Comparison of ENCODE assay signal across 21 cellular contexts in genomic region chr14:36935976-36936678, GRCh38.
DNase-seq lines count a peak whose midpoint lies in the region; ATAC-seq and TF ChIP-seq lines count a peak whose summit lies in the region.
"Had no signal": no experiment of that assay in that cellular context is flagged by ENCODE, and none has a peak within 500 bp of the region (broad histone marks: within the 10 kb centered on the region; RNA-seq: fewer than 3 reads in every experiment).

No MANE protein-coding gene starts in this region.

- peaks cover 4% of the 10 kb centered on the region for H3K4me1 ChIP-seq in mammary epithelial cell (ENCODE audit: insufficient read depth, low read length)
- H3K4me1 ChIP-seq in foreskin keratinocyte: no peaks in the 10 kb centered on the region

- H3K79me2 ChIP-seq in mammary epithelial cell (ENCODE audit: insufficient read depth, low read length): no peaks in the 10 kb centered on the region

- intact Hi-C loops in mammary epithelial cell (cut with micrococcal nuclease): no loop called here

- dilution Hi-C loops in mammary epithelial cell (cut with HindIII; ENCODE audit: low sequenced_read_pairs): no loop called here

- DNase-seq in EH (ENCODE audit: low read depth) (peak; percentile 71), M059J (ENCODE audit: low read depth) (peak; percentile 24), mammary epithelial cell (peak; percentile 40), foreskin keratinocyte (peak in 1 of 2 donors; percentile 48), GM20000 (ENCODE audit: low spot score) (no peak), GM13976 (ENCODE audit: low spot score) (no peak)
- DNase-seq: activated CD4-positive, alpha-beta T cell treated with anti-CD3 and anti-CD28 coated beads, Interleukin-2, amount 10 ng/mL, durations not matched to agents 7 days and 5 days; activated naive CD8-positive, alpha-beta T cell treated with anti-CD3 and anti-CD28 coated beads, Interleukin-2, amount 50 U/mL, for 24 hours; left cardiac atrium; naive thymus-derived CD8-positive, alpha-beta T cell; NCI-H1092 treated with DMSO at 0.1 percent for 48 hours; NCI-H2029; NCI-H510A treated with DMSO at 0.1 percent for 48 hours; right cardiac atrium; T-helper 2 cell had no signal

- ATAC-seq in foreskin keratinocyte (peak; percentile 23), HG03457 (IDR thresholded peaks at IDR 0.05; ENCODE audit: unreplicated experiment) (no peak), HG02870 (IDR thresholded peaks at IDR 0.05; ENCODE audit: unreplicated experiment) (no peak)
- ATAC-seq: activated naive CD8-positive, alpha-beta T cell treated with anti-CD3 and anti-CD28 coated beads, Interleukin-2, amount 50 U/mL, for 24 hours; naive thymus-derived CD8-positive, alpha-beta T cell; Panc1; right cardiac atrium had no signal

- H3K9me3 ChIP-seq in mammary epithelial cell (replicated peaks; ENCODE audit: insufficient read depth, low read length): no peaks in the 10 kb centered on the region

- no TSS peak for BruUV-seq in mammary epithelial cell (replicated peaks; lab: Mats Ljungman, UMichigan)

- CTCF ChIA-PET in mammary epithelial cell (lab: Charles Lee; ENCODE audit: low non-redundant PET): interaction anchor here (0.6 to 0.9 kb wide), 3 partner anchors 181 to 1952 kb away, joined by 3 to 6 read pairs (median 4); no protein-coding TSS in a partner anchor

- TF ChIP-seq CTCF in mammary epithelial cell (conservative IDR thresholded peaks at IDR 0.05 in 1 of 2, IDR thresholded peaks at IDR 0.05 in 1 of 2; ENCODE audit: extremely low read depth in 1 of 2, insufficient read depth in 1 of 2, low read depth in 1 of 2, low read length in 2 of 2) (no peak), foreskin keratinocyte (conservative IDR thresholded peaks at IDR 0.05) (no peak), GM20000 (IDR thresholded peaks at IDR 0.05; ENCODE audit: extremely low read depth, missing control alignments) (no peak), GM13976 (IDR thresholded peaks at IDR 0.05; ENCODE audit: borderline replicate concordance, control extremely low read depth, extremely low read depth, insufficient read depth, missing control alignments) (no peak)

- in situ Hi-C loops in mammary epithelial cell (cut with MboI; ENCODE audit: low sequenced_read_pairs in 2 of 2) (loop anchor here (10.0 to 25.0 kb wide), 2 partner anchors 274 to 281 kb away; partner anchors contain the start of gene PAX9 (in 1 of the 2)), GM13976 (cut with MboI; ENCODE audit: low sequenced_read_pairs, unreplicated experiment) (no loop called here)

- H4K20me1 ChIP-seq in mammary epithelial cell (ENCODE audit: insufficient read depth, low read length): no peaks in the 10 kb centered on the region

- no peak overlapping the region for H3K27ac ChIP-seq in mammary epithelial cell (ENCODE audit: insufficient read depth, low read depth, low read length)
- no peak overlapping the region for H3K27ac ChIP-seq in foreskin keratinocyte
- H3K27ac ChIP-seq: cardiac muscle cell, SK-N-MC, VCaP had no signal

- H3K4me2 ChIP-seq in mammary epithelial cell (ENCODE audit: insufficient read depth, low read depth, low read length): no peak overlapping the region

- H3K9ac ChIP-seq in mammary epithelial cell (ENCODE audit: insufficient read depth, low read length): no peak overlapping the region

- no peaks in the 10 kb centered on the region for H3K36me3 ChIP-seq in mammary epithelial cell (ENCODE audit: insufficient read depth, low read length)
- H3K36me3 ChIP-seq: cardiac muscle cell had no signal

- 74% methylated on average over 6 of the region's 6 CpGs for WGBS in mammary epithelial cell (ENCODE audit: low coverage, missing lambda C conversion rate)

- H2AFZ ChIP-seq in mammary epithelial cell (ENCODE audit: low read depth, low read length): no peak overlapping the region

- no peak overlapping the region for H3K4me3 ChIP-seq in mammary epithelial cell (replicated peaks in 1 of 3; ENCODE audit: insufficient read depth in 1 of 3, low read depth in 2 of 3, low read length in 3 of 3)
- H3K4me3 ChIP-seq: cardiac muscle cell, SK-N-MC had no signal

- H3K27me3 ChIP-seq in mammary epithelial cell (ENCODE audit: insufficient read depth, low read length) (no peaks in the 10 kb centered on the region), foreskin keratinocyte (peaks cover 3% of the 10 kb centered on the region)

Comparison
In these comparisons a context has a peak if more than half of its experiments do, and no peak if none do; other contexts are left out.
1. DNase-seq: peak in EH (single experiment), M059J (single experiment) and mammary epithelial cell (single experiment); none in GM20000 (single experiment) and GM13976 (single experiment).